ENCODE assay signal across 23 cellular contexts in genomic region chr1:29370067-29370466, GRCh38.
DNase-seq lines count a peak whose midpoint lies in the region; ATAC-seq, FAIRE-seq and TF ChIP-seq lines count a peak whose summit lies in the region.
"Had no signal": no experiment of that assay in that cellular context is flagged by ENCODE, and none has a peak within 500 bp of the region (broad histone marks: within the 10 kb centered on the region; RNA-seq: fewer than 3 reads in every experiment).

No MANE protein-coding gene starts in this region.

- H3K27ac ChIP-seq in H1 (ENCODE audit: low read depth, low read length) (no peak overlapping the region), mesenchymal stem cell (ENCODE audit: low read length, poor library complexity, severe bottlenecking) (no peak overlapping the region)
- H3K27ac ChIP-seq: KMS-11, SK-N-MC had no signal

- H3K9me3 ChIP-seq in H1 (ENCODE audit: insufficient read depth in 2 of 2, low read depth in 1 of 2, low read length in 1 of 2) (no peaks in the 10 kb centered on the region), mesenchymal stem cell (ENCODE audit: control insufficient read depth, low read length) (peaks cover 11% of the 10 kb centered on the region)

- DNase-seq in NCI-H146 (lab: John Stamatoyannopoulos, UW) = peak; percentile 16
- DNase-seq in NCI-H146 treated with DMSO at 0.1 percent for 48 hours (lab: John Stamatoyannopoulos, UW; ENCODE audit: unreplicated experiment) = no peak
- DNase-seq in NCI-H69 (lab: John Stamatoyannopoulos, UW) = peak; percentile 6
- no peak for DNase-seq in H1 (ENCODE audit: low read depth in 1 of 2, low spot score in 2 of 2)
- peak; percentile 14 for DNase-seq in sciatic nerve (ENCODE audit: low spot score)
- DNase-seq in mesenchymal stem cell = no peak
- DNase-seq in NCI-H226 = no peak
- DNase-seq in SIG-M5 treated with dmso at 0.1 percent for 504 hours (lab: John Stamatoyannopoulos, UW; ENCODE audit: unreplicated experiment) = no peak
- DNase-seq: 8988T; C1 segment of cervical spinal cord; Calu3; CD8-positive, alpha-beta T cell; EL; HFFc6; NCI-H1105; NCI-H187 treated with DMSO at 0.1 percent for 48 hours; NCI-H2107; PC-3; RPMI8226; T-helper 2 cell had no signal

- H3K4me1 ChIP-seq in H1 (replicated peaks in 1 of 4; ENCODE audit: control insufficient read depth in 3 of 4, insufficient read depth in 4 of 4, low read length in 3 of 4) (no peaks in the 10 kb centered on the region), mesenchymal stem cell (ENCODE audit: control insufficient read depth, insufficient read depth, low read depth, low read length) (no peaks in the 10 kb centered on the region)

- no peak for ATAC-seq in sciatic nerve
- ATAC-seq: CD8-positive, alpha-beta T cell; PC-3 had no signal

- H3K14ac ChIP-seq in H1 (ENCODE audit: insufficient read length) = no peak overlapping the region
- H3K14ac ChIP-seq in mesenchymal stem cell (ENCODE audit: low read length in 2 of 2) = no peak overlapping the region

- TF ChIP-seq CTCF in H1 (IDR thresholded peaks at IDR 0.05; ENCODE audit: control extremely low read depth in 1 of 3, insufficient read depth in 1 of 3, low read depth in 1 of 3, low read length in 3 of 3) = no peak

- H4K91ac ChIP-seq in H1 (replicated peaks; ENCODE audit: insufficient read length, low read length) (no peak overlapping the region), mesenchymal stem cell (ENCODE audit: low read length) (no peak overlapping the region)

- H3K9ac ChIP-seq in H1 (replicated peaks in 1 of 4; ENCODE audit: extremely low read depth in 1 of 4, low read depth in 3 of 4, low read length in 3 of 4) (no peak overlapping the region), mesenchymal stem cell (ENCODE audit: low read length) (no peak overlapping the region)
- H3K9ac ChIP-seq: KMS-11 had no signal

- no peak overlapping the region for H3K4ac ChIP-seq in H1 (replicated peaks; ENCODE audit: insufficient read length, low read depth, low read length)
- H3K4ac ChIP-seq in mesenchymal stem cell (ENCODE audit: low read depth in 1 of 2, low read length in 2 of 2) = no peak overlapping the region

- H2BK120ac ChIP-seq in H1 (replicated peaks; ENCODE audit: low read depth, low read length) (no peak overlapping the region), mesenchymal stem cell (ENCODE audit: low read depth, low read length) (no peak overlapping the region)

- no peak overlapping the region for H2BK20ac ChIP-seq in H1 (ENCODE audit: low read length)

- H4K8ac ChIP-seq in H1 (ENCODE audit: extremely low read depth, insufficient read depth, low read length) = no peak overlapping the region
- no peak overlapping the region for H4K8ac ChIP-seq in mesenchymal stem cell (ENCODE audit: low read length)

- H2BK12ac ChIP-seq in H1 (ENCODE audit: low read depth, low read length) (no peak overlapping the region), mesenchymal stem cell (ENCODE audit: low read length in 2 of 2) (no peak overlapping the region)

- TF ChIP-seq EP300 in H1 (IDR thresholded peaks at IDR 0.05; ENCODE audit: borderline replicate concordance in 1 of 2, low read depth in 2 of 2, low read length in 2 of 2) = no peak

- H3K79me1 ChIP-seq in H1 (ENCODE audit: low read depth, low read length) (no peaks in the 10 kb centered on the region), mesenchymal stem cell (replicated peaks; ENCODE audit: low read length, poor library complexity, severe bottlenecking) (no peaks in the 10 kb centered on the region)

- H2BK5ac ChIP-seq in H1 (ENCODE audit: low read depth, low read length) (no peak overlapping the region), mesenchymal stem cell (ENCODE audit: low read depth, low read length, poor library complexity, severe bottlenecking) (no peak overlapping the region)

- H3K18ac ChIP-seq in H1 (ENCODE audit: extremely low read depth, low read length) (no peak overlapping the region), mesenchymal stem cell (ENCODE audit: low read depth in 1 of 2, low read length in 2 of 2) (no peak overlapping the region)

- 85% methylated on average over 3 of the region's 3 CpGs; no CpG with 5 or more reads in 1 of the 2 experiments for WGBS in H1 (ENCODE audit: extremely low coverage in 1 of 2, insufficient coverage in 1 of 2, insufficient read length in 1 of 2, insufficient replicate concordance in 2 of 2, low coverage in 1 of 2, low lambda C conversion rate in 2 of 2, missing lambda C conversion rate in 1 of 2), 2 experiments
- 74% methylated on average over 3 of the region's 3 CpGs for WGBS in mesenchymal stem cell

- H2AFZ ChIP-seq in H1 (ENCODE audit: low read length) (no peak overlapping the region), mesenchymal stem cell (ENCODE audit: low read depth, low read length) (no peak overlapping the region)

- no peak overlapping the region for H2BK15ac ChIP-seq in H1 (ENCODE audit: low read length)
- H2BK15ac ChIP-seq in mesenchymal stem cell (ENCODE audit: low read depth, poor library complexity, severe bottlenecking) = no peak overlapping the region

- no peak overlapping the region for H3K4me2 ChIP-seq in H1 (ENCODE audit: insufficient read depth in 1 of 2, low read depth in 2 of 2, low read length in 2 of 2)
- H3K4me2 ChIP-seq in mesenchymal stem cell (ENCODE audit: low read length, poor library complexity, severe bottlenecking) = no peak overlapping the region
- H3K4me2 ChIP-seq: KMS-11 had no signal

- intact Hi-C loops in sciatic nerve (cut with DNase I) = no loop called here

- H3K23ac ChIP-seq in H1 (ENCODE audit: insufficient read length) = no peak overlapping the region
- H3K23ac ChIP-seq in mesenchymal stem cell (ENCODE audit: low read length in 2 of 2) = no peak overlapping the region

- H3K23me2 ChIP-seq in H1 (ENCODE audit: low read depth, low read length) = no peaks in the 10 kb centered on the region

- H3K56ac ChIP-seq in H1 (replicated peaks; ENCODE audit: insufficient read length, low read depth, low read length) = peak overlapping the region; percentile 21

- TF ChIP-seq RAD21 in H1 (IDR thresholded peaks at IDR 0.05 in 1 of 2, conservative IDR thresholded peaks at IDR 0.05 in 1 of 2; ENCODE audit: low read depth in 2 of 2, low read length in 2 of 2) = no peak

- H3K36me3 ChIP-seq in H1 (ENCODE audit: control insufficient read depth in 2 of 4, insufficient read depth in 4 of 4, low read length in 3 of 4) = no peaks in the 10 kb centered on the region
- no peaks in the 10 kb centered on the region for H3K36me3 ChIP-seq in mesenchymal stem cell (ENCODE audit: control insufficient read depth in 1 of 2, insufficient read depth in 2 of 2, low read depth in 1 of 2, low read length in 2 of 2)

- H4K5ac ChIP-seq in H1 (ENCODE audit: insufficient read length, low read depth, low read length) = no peak overlapping the region

- no peaks in the 10 kb centered on the region for H3K79me2 ChIP-seq in H1 (ENCODE audit: control insufficient read depth in 1 of 2, insufficient read depth in 2 of 2, low read length in 2 of 2)

- TF ChIP-seq POLR2A in H1 (IDR thresholded peaks at IDR 0.05; ENCODE audit: control extremely low read depth in 1 of 2, low read depth in 2 of 2, low read length in 2 of 2) = no peak

- no peak for FAIRE-seq in H1 (lab: Jason Lieb, UNC)
- FAIRE-seq: H54 had no signal

- H3K4me3 ChIP-seq in H1 (ENCODE audit: extremely low read depth in 1 of 4, insufficient read depth in 2 of 4, low read depth in 3 of 4, low read length in 4 of 4) (no peak overlapping the region), mesenchymal stem cell (ENCODE audit: insufficient read depth in 1 of 2, low read depth in 1 of 2, low read length in 2 of 2) (no peak overlapping the region)
- H3K4me3 ChIP-seq: SK-N-MC had no signal

- CTCF ChIA-PET in H1 (lab: Charles Lee; ENCODE audit: partially characterized antibody) = interaction anchor here (0.8 to 2.5 kb wide), 8 partner anchors 9 to 131 kb away, joined by 3 to 9 read pairs (median 4); no protein-coding TSS in a partner anchor

- H4K20me1 ChIP-seq in H1 (replicated peaks in 1 of 2; ENCODE audit: control insufficient read depth in 1 of 2, insufficient read depth in 2 of 2, low read length in 2 of 2) = no peaks in the 10 kb centered on the region

- POLR2A ChIA-PET in H1 (lab: Charles Lee; ENCODE audit: partially characterized antibody) = interaction anchor here (0.9 kb wide), 1 partner anchor 39 kb away, joined by 3 read pairs; no protein-coding TSS in a partner anchor

- H3K27me3 ChIP-seq in H1 (replicated peaks in 1 of 4; ENCODE audit: control insufficient read depth in 3 of 4, extremely low read depth in 1 of 4, insufficient read depth in 3 of 4, low read length in 3 of 4) (no peaks in the 10 kb centered on the region), mesenchymal stem cell (ENCODE audit: control insufficient read depth in 1 of 2, insufficient read depth in 1 of 2, low read length in 2 of 2) (peaks cover 23 to 71% of the 10 kb centered on the region in 2 experiments)

- no peak overlapping the region for H2AK5ac ChIP-seq in H1 (ENCODE audit: low read depth, low read length)
- H2AK5ac ChIP-seq in mesenchymal stem cell (ENCODE audit: low read length, severe bottlenecking) = no peak overlapping the region

TF ChIP-seq in H1, 55 proteins besides CTCF, POLR2A, EP300 and RAD21:
- TF ChIP-seq HDAC6 (IDR thresholded peaks at IDR 0.05; ENCODE audit: low read depth, low read length) (no peak), USF2 (IDR thresholded peaks at IDR 0.05; ENCODE audit: low read length) (no peak), BCL11A (IDR thresholded peaks at IDR 0.05; ENCODE audit: low read depth in 2 of 2, low read length in 2 of 2) (no peak), POLR2AphosphoS5 (IDR thresholded peaks at IDR 0.05; ENCODE audit: low read depth, low read length) (no peak), NRF1 (IDR thresholded peaks at IDR 0.05; ENCODE audit: low read depth, low read length) (no peak), EGR1 (IDR thresholded peaks at IDR 0.05; ENCODE audit: borderline replicate concordance, low read depth, low read length) (no peak), CREB1 (IDR thresholded peaks at IDR 0.05) (no peak), TEAD4 (IDR thresholded peaks at IDR 0.05; ENCODE audit: low read depth, low read length) (no peak), SUZ12 (IDR thresholded peaks at IDR 0.05; ENCODE audit: low read length) (no peak), GTF2F1 (IDR thresholded peaks at IDR 0.05; ENCODE audit: borderline replicate concordance, low read depth, low read length) (no peak), GABPA (IDR thresholded peaks at IDR 0.05; ENCODE audit: borderline replicate concordance, insufficient read depth, low read length) (no peak), SIN3A (conservative IDR thresholded peaks at IDR 0.05 in 1 of 2, IDR thresholded peaks at IDR 0.05 in 1 of 2; ENCODE audit: low read depth in 1 of 2, low read length in 2 of 2) (no peak)

Comparison
In these comparisons a context has a peak if more than half of its experiments do, and no peak if none do; other contexts are left out.
1. DNase-seq: peak in NCI-H146 (single experiment), NCI-H69 (single experiment) and sciatic nerve (single experiment); none in NCI-H146 treated with DMSO at 0.1 percent for 48 hours (single experiment), H1 (0 of 2), mesenchymal stem cell (single experiment), NCI-H226 (single experiment) and SIG-M5 treated with dmso at 0.1 percent for 504 hours (single experiment).